1 cellular context compared by ENCODE assay signal in genomic region chr6:32177788-32178546, GRCh38.
A peak's percentile ranks its signal among the peaks of the same experiment; 100 is the strongest.
TF ChIP-seq lines count a peak whose summit lies in the region.

Gene RNF5, plus strand, starts transcription at chr6:32178405. Its CDS starts 107 bp downstream, at chr6:32178512.

TF ChIP-seq in K562, 482 proteins besides CTCF, POLR2A, EP300 and RAD21 (continued from another document and continues in another):
- TF ChIP-seq NR2C2 (CRISPR knock-in tag; IDR thresholded peaks at IDR 0.05) = no peak
- TF ChIP-seq NR2C2 (tag; IDR thresholded peaks at IDR 0.05) = peak; percentile 93
- TF ChIP-seq CLOCK (CRISPR knock-in tag; IDR thresholded peaks at IDR 0.05; ENCODE audit: borderline replicate concordance) = no peak
- peak in 1 of 2 experiments; percentile 94; a peak in 2 of 4 replicates for TF ChIP-seq CSDE1 (IDR thresholded peaks at IDR 0.05)
- TF ChIP-seq MAFK (IDR thresholded peaks at IDR 0.05; ENCODE audit: low read length) = peak; percentile 97
- TF ChIP-seq HDGF (IDR thresholded peaks at IDR 0.05) = peak; percentile 63; the same call in 1 of the 2 replicates
- peak; percentile 57; the same call in 1 of the 2 replicates for TF ChIP-seq ZBTB12 (CRISPR knock-in tag; IDR thresholded peaks at IDR 0.05)
- peak; percentile 96 for TF ChIP-seq MAFF (IDR thresholded peaks at IDR 0.05; ENCODE audit: low read length)
- peak; percentile 93 for TF ChIP-seq CREM (IDR thresholded peaks at IDR 0.05; ENCODE audit: low read depth)
- TF ChIP-seq ATF6 (CRISPR knock-in tag; IDR thresholded peaks at IDR 0.05) = 0 out of 2 replicates have a peak, but pooled peaks have one; percentile 10
- peak; percentile 97 for TF ChIP-seq NEUROD1 (IDR thresholded peaks at IDR 0.05; ENCODE audit: borderline replicate concordance, low read depth, low read length, partially characterized antibody)
- peak; percentile 94 for TF ChIP-seq SP2 (IDR thresholded peaks at IDR 0.05; ENCODE audit: extremely low read depth, low read depth, low read length, poor library complexity, severe bottlenecking)
- TF ChIP-seq TCF7L2 (IDR thresholded peaks at IDR 0.05; ENCODE audit: low read depth, low read length) = peak; percentile 80
- peak; percentile 36 for TF ChIP-seq JUND (IDR thresholded peaks at IDR 0.05; ENCODE audit: borderline replicate concordance, low read depth, low read length)
- TF ChIP-seq JUND (tag; IDR thresholded peaks at IDR 0.05; ENCODE audit: borderline replicate concordance, low read depth, low read length) = no peak
- TF ChIP-seq TCF7 (IDR thresholded peaks at IDR 0.05; ENCODE audit: borderline replicate concordance) = peak; percentile 88; the same call in 1 of the 2 replicates
- 0 out of 2 replicates have a peak, but pooled peaks have one; percentile 51 for TF ChIP-seq XRCC5 (IDR thresholded peaks at IDR 0.05; ENCODE audit: low read depth, low read length)
- TF ChIP-seq ZNF407 (IDR thresholded peaks at IDR 0.05; ENCODE audit: low read depth) = peak; percentile 92
- peak; percentile 52 for TF ChIP-seq E2F8 (IDR thresholded peaks at IDR 0.05; ENCODE audit: low read depth, partially characterized antibody)
- peak; percentile 88 for TF ChIP-seq MXI1 (IDR thresholded peaks at IDR 0.05; ENCODE audit: low read depth, low read length)
- TF ChIP-seq ATF1 (CRISPR knock-in tag; IDR thresholded peaks at IDR 0.05) = no peak
- TF ChIP-seq ATF1 (tag; IDR thresholded peaks at IDR 0.05) = peak; percentile 94
- TF ChIP-seq CBX3 (IDR thresholded peaks at IDR 0.05; ENCODE audit: borderline replicate concordance in 1 of 2, low read length in 2 of 2) = peak in 1 of 2 experiments; percentile 38; a peak in 1 of 3 replicates
- TF ChIP-seq ZNF277 (CRISPR knock-in tag; IDR thresholded peaks at IDR 0.05; ENCODE audit: borderline replicate concordance) = no peak
- no peak for TF ChIP-seq ZNF282 (CRISPR knock-in tag; IDR thresholded peaks at IDR 0.05)
- TF ChIP-seq NR2C1 (IDR thresholded peaks at IDR 0.05) = no peak; the same call in 1 of the 2 replicates
- TF ChIP-seq NR2C1 (tag; IDR thresholded peaks at IDR 0.05) = peak; percentile 33; the same call in 1 of the 2 replicates
- peak; percentile 81; the same call in 1 of the 2 replicates for TF ChIP-seq EP400 (IDR thresholded peaks at IDR 0.05)
- TF ChIP-seq LEF1 (IDR thresholded peaks at IDR 0.05) = peak; percentile 54
- no peak for TF ChIP-seq NR4A1 (CRISPR knock-in tag; IDR thresholded peaks at IDR 0.05)
- 0 out of 2 replicates have a peak, but pooled peaks have one; percentile 7 for TF ChIP-seq NR4A1 (tag; IDR thresholded peaks at IDR 0.05)
- TF ChIP-seq ASH1L (IDR thresholded peaks at IDR 0.05; ENCODE audit: borderline replicate concordance, low read depth, partially characterized antibody) = peak; percentile 98
- TF ChIP-seq PML (IDR thresholded peaks at IDR 0.05; ENCODE audit: low read length) = peak; percentile 14; the same call in 1 of the 2 replicates
- peak; percentile 19 for TF ChIP-seq CHD1 (IDR thresholded peaks at IDR 0.05; ENCODE audit: low read length)
- TF ChIP-seq RFX1 (IDR thresholded peaks at IDR 0.05) = peak; percentile 99
- TF ChIP-seq ZNF316 (IDR thresholded peaks at IDR 0.05) = peak; percentile 100
- peak; percentile 68 for TF ChIP-seq RBFOX2 (IDR thresholded peaks at IDR 0.05; ENCODE audit: low read depth, low read length)
- TF ChIP-seq RBM34 (IDR thresholded peaks at IDR 0.05; ENCODE audit: borderline replicate concordance, insufficient read depth, low read length) = no peak
- TF ChIP-seq ZNF445 (CRISPR knock-in tag; IDR thresholded peaks at IDR 0.05; ENCODE audit: low read depth) = no peak
- TF ChIP-seq RCOR1 (IDR thresholded peaks at IDR 0.05; ENCODE audit: borderline replicate concordance in 1 of 2, low read depth in 2 of 2, low read length in 2 of 2) = peak in 1 of 2 experiments; percentile 76; a peak in 2 of 4 replicates
- no peak for TF ChIP-seq ZNF655 (CRISPR knock-in tag; IDR thresholded peaks at IDR 0.05)
- TF ChIP-seq TEAD4 (IDR thresholded peaks at IDR 0.05; ENCODE audit: low read length) = peak; percentile 6; the same call in 1 of the 2 replicates
- no peak for TF ChIP-seq TEAD4 (CRISPR knock-in tag; IDR thresholded peaks at IDR 0.05; ENCODE audit: borderline replicate concordance)
